In genomic region chr2:17682098-17682857, GRCh38 we compare ENCODE assay signal across 2 cellular contexts.
TF ChIP-seq lines count a peak whose summit lies in the region.

No MANE protein-coding gene starts in this region.

TF ChIP-seq in K562, 482 proteins besides CTCF, POLR2A, EP300 and RAD21 (continues in another document):
- TF ChIP-seq POLR3G (IDR thresholded peaks at IDR 0.05; ENCODE audit: extremely low read depth, insufficient read length, insufficient replicate concordance) (no peak), GTF2F1 (IDR thresholded peaks at IDR 0.05; ENCODE audit: low read depth, low read length) (no peak), ELK1 (CRISPR knock-in tag; IDR thresholded peaks at IDR 0.05) (no peak), ZC3H11A (IDR thresholded peaks at IDR 0.05; ENCODE audit: low read depth, low read length) (no peak), ZNF740 (CRISPR knock-in tag; IDR thresholded peaks at IDR 0.05) (no peak), ZNF740 (tag; IDR thresholded peaks at IDR 0.05) (no peak), MEF2A (IDR thresholded peaks at IDR 0.05; ENCODE audit: control insufficient read depth, low read depth, low read length) (no peak), ESRRA (IDR thresholded peaks at IDR 0.05; ENCODE audit: borderline replicate concordance, low read depth) (peak; percentile 69), ZNF75A (CRISPR knock-in tag; IDR thresholded peaks at IDR 0.05) (peak; percentile 93), ZBTB40 (IDR thresholded peaks at IDR 0.05) (no peak), ZBTB40 (CRISPR knock-in tag; IDR thresholded peaks at IDR 0.05) (no peak), SP2 (IDR thresholded peaks at IDR 0.05; ENCODE audit: extremely low read depth, low read depth, low read length, poor library complexity, severe bottlenecking) (no peak), ZFX (CRISPR knock-in tag; IDR thresholded peaks at IDR 0.05) (no peak), ZSCAN32 (CRISPR knock-in tag; IDR thresholded peaks at IDR 0.05) (no peak), ZNF224 (CRISPR knock-in tag; IDR thresholded peaks at IDR 0.05) (no peak), NR2C1 (IDR thresholded peaks at IDR 0.05) (no peak), NR2C1 (tag; IDR thresholded peaks at IDR 0.05) (no peak), JUN (IDR thresholded peaks at IDR 0.05; ENCODE audit: borderline replicate concordance, low read depth, low read length) (no peak), JUN (CRISPR knock-in tag; IDR thresholded peaks at IDR 0.05; ENCODE audit: borderline replicate concordance) (no peak), MAX (CRISPR knock-in tag; IDR thresholded peaks at IDR 0.05) (no peak), NCOA6 (IDR thresholded peaks at IDR 0.05) (no peak), ZZZ3 (IDR thresholded peaks at IDR 0.05) (no peak)

TF ChIP-seq in SK-N-SH treated with all-trans-retinoic acid at 6 μM for 48 hours, 23 proteins besides CTCF, POLR2A, EP300 and RAD21:
- no peak for TF ChIP-seq ZFP3 (CRISPR knock-in tag; IDR thresholded peaks at IDR 0.05)
- TF ChIP-seq RARB (CRISPR knock-in tag; IDR thresholded peaks at IDR 0.05): no peak
- no peak for TF ChIP-seq CREB5 (CRISPR knock-in tag; IDR thresholded peaks at IDR 0.05; ENCODE audit: low read depth)
- no peak for TF ChIP-seq ZNF565 (CRISPR knock-in tag; conservative IDR thresholded peaks at IDR 0.05; ENCODE audit: low read depth)
- no peak for TF ChIP-seq SNAI2 (CRISPR knock-in tag; IDR thresholded peaks at IDR 0.05)
- TF ChIP-seq ARNTL (CRISPR knock-in tag; IDR thresholded peaks at IDR 0.05; ENCODE audit: borderline replicate concordance, low read depth): no peak
- no peak for TF ChIP-seq TSHZ2 (CRISPR knock-in tag; IDR thresholded peaks at IDR 0.05)
- TF ChIP-seq CSDC2 (CRISPR knock-in tag; IDR thresholded peaks at IDR 0.05): no peak
- no peak for TF ChIP-seq ESRRG (CRISPR knock-in tag; IDR thresholded peaks at IDR 0.05)
- no peak for TF ChIP-seq CSRNP3 (CRISPR knock-in tag; IDR thresholded peaks at IDR 0.05)
- no peak for TF ChIP-seq ZNF70 (CRISPR knock-in tag; IDR thresholded peaks at IDR 0.05)
- no peak for TF ChIP-seq TCF4 (CRISPR knock-in tag; IDR thresholded peaks at IDR 0.05; ENCODE audit: borderline replicate concordance)
- TF ChIP-seq PPARA (CRISPR knock-in tag; IDR thresholded peaks at IDR 0.05; ENCODE audit: borderline replicate concordance): no peak
- TF ChIP-seq ZNF8 (CRISPR knock-in tag; IDR thresholded peaks at IDR 0.05): no peak
TF ChIP-seq in SK-N-SH treated with all-trans-retinoic acid at 6 μM for 48 hours: peak in this region for 0.
